In the genomic region with DNA sequence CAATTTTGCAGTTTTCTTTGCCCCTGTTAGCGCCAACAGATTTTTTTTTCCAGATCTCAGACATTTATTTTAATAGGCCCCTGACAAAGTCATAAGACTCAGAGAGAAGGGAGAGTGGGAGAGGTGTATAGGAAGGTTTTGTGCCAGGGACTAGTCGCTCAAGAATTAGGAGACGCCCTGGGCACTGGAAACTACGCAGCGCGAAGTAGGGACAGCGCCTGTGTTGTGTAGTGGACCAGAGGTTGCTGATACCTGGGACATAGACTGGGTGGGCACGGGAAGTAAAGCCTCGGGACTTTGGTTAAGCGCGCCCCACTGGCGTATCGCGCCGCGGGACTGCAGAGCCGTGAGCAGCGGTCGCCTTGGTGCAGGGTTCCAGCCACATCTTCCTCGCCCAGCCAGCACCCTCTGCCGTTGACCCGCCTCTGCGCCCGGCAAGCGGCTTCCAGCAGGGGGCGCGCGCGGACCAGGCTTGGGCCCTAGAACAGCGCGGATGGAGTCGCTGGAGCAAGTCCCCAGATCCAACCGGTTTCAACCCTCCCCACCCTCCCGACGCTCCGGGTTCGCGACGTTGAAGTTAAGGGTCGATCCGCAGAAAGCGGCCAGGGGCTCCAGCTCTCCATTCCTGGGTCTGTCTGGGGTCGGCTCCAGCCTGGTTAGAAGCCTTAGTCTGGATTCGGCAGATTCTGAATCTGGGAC, we compare ENCODE assay signal across 8 cellular contexts. TPM values are rescaled to one million over a fixed set of nuclear protein-coding genes. Genes with fewer than 3 reads are reported as not detected.
DNase-seq lines count a peak whose midpoint lies in the region; ATAC-seq and TF ChIP-seq lines count a peak whose summit lies in the region.

No MANE protein-coding gene starts in this region.

- H3K9ac ChIP-seq in DND-41 (ENCODE audit: low read depth, low read length) (no peak overlapping the region), HUES6 (ENCODE audit: low read length) (no peak overlapping the region), muscle layer of colon (ENCODE audit: low read length) (no peak overlapping the region)

- H3K4me2 ChIP-seq in DND-41 (ENCODE audit: insufficient read depth, low read length) (no peak overlapping the region), OCI-LY7 (ENCODE audit: low read length) (no peak overlapping the region)

- DNase-seq in DND-41 = peak; percentile 80
- DNase-seq in OCI-LY7 (ENCODE audit: low spot score) = peak; percentile 74
- peak; percentile 78 for DNase-seq in activated T-cell treated with anti-CD3 and anti-CD28 coated beads for 4 hours
- DNase-seq in erythroblast (lab: John Stamatoyannopoulos, UW) = peak; percentile 80 to 87
- DNase-seq in stimulated activated CD8-positive, alpha-beta memory T cell treated with anti-CD3 and anti-CD28 coated beads, Interleukin-4, amount 100 ng/mL, for 1 hour (ENCODE audit: low read depth in 2 of 2, low spot score in 1 of 2) = peak; percentile 67 to 70

- no peak overlapping the region for H3K4me3 ChIP-seq in DND-41 (ENCODE audit: low read depth in 1 of 2, low read length in 2 of 2)
- H3K4me3 ChIP-seq in HUES6 (ENCODE audit: low read depth, low read length) = peak overlapping the region; percentile 49
- H3K4me3 ChIP-seq in OCI-LY7 (ENCODE audit: low read depth, low read length, poor library complexity, severe bottlenecking) = no peak overlapping the region
- peak overlapping the region; percentile 32 to 56 for H3K4me3 ChIP-seq in muscle layer of colon (ENCODE audit: low read depth in 1 of 2, low read length in 2 of 2)

- no TSS peak for BruUV-seq in OCI-LY7 (replicated peaks; lab: Mats Ljungman, UMichigan)

- H3K9me3 ChIP-seq in DND-41 (ENCODE audit: insufficient read depth, low read length, severe bottlenecking) (no peaks in the 10 kb centered on the region), HUES6 (ENCODE audit: control insufficient read depth, insufficient read depth, low read depth, low read length) (no peaks in the 10 kb centered on the region), OCI-LY7 (ENCODE audit: low read length) (no peaks in the 10 kb centered on the region), muscle layer of colon (ENCODE audit: low read length) (no peaks in the 10 kb centered on the region)

- H2AFZ ChIP-seq in DND-41 (ENCODE audit: low read depth, low read length) (no peak overlapping the region), OCI-LY7 (ENCODE audit: low read length) (no peak overlapping the region)

- no peaks in the 10 kb centered on the region for H3K27me3 ChIP-seq in DND-41 (ENCODE audit: insufficient read depth, low read length, poor library complexity)
- peaks cover 72% of the 10 kb centered on the region for H3K27me3 ChIP-seq in HUES6 (ENCODE audit: control insufficient read depth, insufficient read depth, low read length)
- peaks cover 36 to 62% of the 10 kb centered on the region in 2 donors for H3K27me3 ChIP-seq in muscle layer of colon (ENCODE audit: control insufficient read depth in 1 of 2, insufficient read depth in 2 of 2, low read length in 2 of 2)

- H3K9me2 ChIP-seq in OCI-LY7 (ENCODE audit: insufficient read depth, low read length) = no peaks in the 10 kb centered on the region

- intact Hi-C loops in OCI-LY7 (cut with micrococcal nuclease; ENCODE audit: unreplicated experiment) = loop anchor here (1.0 to 10.0 kb wide), 3 partner anchors 176 to 1147 kb away; no protein-coding TSS in a partner anchor

- H3K36me3 ChIP-seq in DND-41 (ENCODE audit: insufficient read depth, low read length) (no peaks in the 10 kb centered on the region), HUES6 (ENCODE audit: control insufficient read depth, insufficient read depth, low read length) (no peaks in the 10 kb centered on the region), OCI-LY7 (ENCODE audit: insufficient read depth, low read length) (no peaks in the 10 kb centered on the region), muscle layer of colon (ENCODE audit: insufficient read depth, low read length) (no peaks in the 10 kb centered on the region)

- TF ChIP-seq CTCF in DND-41 (IDR thresholded peaks at IDR 0.05; ENCODE audit: borderline replicate concordance, extremely low read depth, low read length, poor library complexity, severe bottlenecking) = peak; percentile 90
- peak; percentile 80 for TF ChIP-seq CTCF in OCI-LY7 (conservative IDR thresholded peaks at IDR 0.05; ENCODE audit: low read length)

- no peaks in the 10 kb centered on the region for H3K79me2 ChIP-seq in DND-41 (ENCODE audit: insufficient read depth, low read length)
- no peaks in the 10 kb centered on the region for H3K79me2 ChIP-seq in OCI-LY7 (ENCODE audit: insufficient read depth, low read depth, low read length)

- POLR2A ChIA-PET in OCI-LY7 (lab: Charles Lee) = no interaction called here

- H4K20me1 ChIP-seq in DND-41 (ENCODE audit: insufficient read depth, low read length) = no peaks in the 10 kb centered on the region; the same call in 1 of the 2 replicates
- no peaks in the 10 kb centered on the region for H4K20me1 ChIP-seq in OCI-LY7 (ENCODE audit: insufficient read depth, low read length)

- H3K27ac ChIP-seq in DND-41 (ENCODE audit: low read length) (no peak overlapping the region), HUES6 (ENCODE audit: low read depth, low read length) (no peak overlapping the region), OCI-LY7 (ENCODE audit: low read depth, low read length, poor library complexity, severe bottlenecking) (no peak overlapping the region), muscle layer of colon (ENCODE audit: low read depth, low read length) (no peak overlapping the region)

- CTCF ChIA-PET in OCI-LY7 (lab: Charles Lee; ENCODE audit: unreplicated experiment) = interaction anchor here (0.6 kb wide), 1 partner anchor 581 kb away, joined by 3 read pairs; no protein-coding TSS in a partner anchor

- no peak for TF ChIP-seq POLR2A in erythroblast (IDR thresholded peaks at IDR 0.05; ENCODE audit: low read length)

- ATAC-seq in DND-41 (ENCODE audit: insufficient read depth, low read depth) = peak; percentile 97
- no peak for ATAC-seq in HG03139 (IDR thresholded peaks at IDR 0.05; ENCODE audit: unreplicated experiment)

- H3K4me1 ChIP-seq in DND-41 (ENCODE audit: insufficient read depth, low read length) (peaks cover 8% of the 10 kb centered on the region; the same call in 1 of the 2 replicates), HUES6 (ENCODE audit: control insufficient read depth, insufficient read depth, low read length) (peaks cover 50% of the 10 kb centered on the region), OCI-LY7 (ENCODE audit: insufficient read depth, low read length, poor library complexity, severe bottlenecking) (peaks cover 17% of the 10 kb centered on the region), muscle layer of colon (ENCODE audit: insufficient read depth, low read length) (peaks cover 11% of the 10 kb centered on the region)

RNA-seq across cellular contexts. Expression of a gene that starts 3.0 kb away (rescaled TPM):
- not detected in 2 replicates for total RNA-seq in OCI-LY7 (2014; rRNA removed; shearing (Covaris generic))
- total RNA-seq in OCI-LY7 (2022) = not detected in 2 replicates

RNA-seq across cellular contexts. Expression of a gene that starts 45.1 kb away (rescaled TPM):
- total RNA-seq in OCI-LY7 (2014; rRNA removed; shearing (Covaris generic)) = 0.76 TPM in 1 of 2 replicates, not detected in the other
- total RNA-seq in OCI-LY7 (2022) = 0.13 and 0.63 TPM in 2 replicates

RNA-seq across cellular contexts. Expression of a gene that starts 46.1 kb away (rescaled TPM):
- total RNA-seq in OCI-LY7 (2014; rRNA removed; shearing (Covaris generic)) = not detected in 2 replicates
- total RNA-seq in OCI-LY7 (2022) = not detected in 2 replicates

Comparison
In these comparisons a context has a peak if more than half of its experiments do, and no peak if none do; other contexts are left out.
1. H3K4me3 ChIP-seq: peak in HUES6 (single experiment) and muscle layer of colon (2 of 2); none in DND-41 (0 of 2) and OCI-LY7 (single experiment).
2. Peak in every context shown above with its lines, with median percentiles within 50 percentile points of each other: DNase-seq.